18 cellular contexts compared by ENCODE assay signal in the genomic region with DNA sequence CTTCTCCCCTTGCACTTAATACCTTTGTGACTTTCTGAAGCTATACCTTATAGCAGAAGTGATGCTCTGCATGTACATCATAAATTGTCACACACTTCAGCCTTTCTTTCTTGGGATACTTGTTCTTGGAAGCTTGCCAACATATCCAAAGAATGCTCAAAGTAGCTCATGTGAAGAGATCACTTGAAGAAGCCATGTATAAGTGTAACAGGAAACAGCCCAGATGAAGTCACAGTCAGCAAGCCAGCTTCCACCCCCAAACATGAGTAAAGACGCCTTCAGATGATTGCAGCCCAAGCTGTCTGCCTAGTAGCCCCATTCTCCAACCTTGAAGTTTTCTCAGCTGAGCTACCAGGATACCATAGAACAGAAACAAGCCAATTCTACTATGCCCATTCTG. TPM values are rescaled to one million over a fixed set of nuclear protein-coding genes. Genes with fewer than 3 reads are reported as not detected.
DNase-seq lines count a peak whose midpoint lies in the region; ATAC-seq, FAIRE-seq and TF ChIP-seq lines count a peak whose summit lies in the region.
"Had no signal": no experiment of that assay in that cellular context is flagged by ENCODE, and none has a peak within 500 bp of the region (broad histone marks: within the 10 kb centered on the region; RNA-seq: fewer than 3 reads in every experiment).

No MANE protein-coding gene starts in this region.

- H3K4me1 ChIP-seq in tibial artery (no peaks in the 10 kb centered on the region), foreskin keratinocyte (no peaks in the 10 kb centered on the region)

- FAIRE-seq in bronchial epithelial cell (lab: Jason Lieb, UNC), result no peak
- FAIRE-seq: GM12878 had no signal

- TF ChIP-seq CTCF in bronchial epithelial cell (IDR thresholded peaks at IDR 0.05; ENCODE audit: insufficient read depth, low read length, severe bottlenecking) (no peak), tibial artery (IDR thresholded peaks at IDR 0.05) (no peak), foreskin keratinocyte (conservative IDR thresholded peaks at IDR 0.05) (no peak)

- no peak for ATAC-seq in foreskin keratinocyte
- ATAC-seq: CD8-positive, alpha-beta T cell; GM12878; PC-3 had no signal

- H3K9me3 ChIP-seq in tibial artery, result no peaks in the 10 kb centered on the region

- peak; percentile 16 for DNase-seq in DMS79 treated with DMSO at 0.1 percent for 48 hours (lab: John Stamatoyannopoulos, UW)
- peak; percentile 31 for DNase-seq in HT1080 (ENCODE audit: low read depth)
- peak; percentile 14 for DNase-seq in bronchial epithelial cell (ENCODE audit: low read depth)
- peak; percentile 2 for DNase-seq in renal cortical epithelial cell (ENCODE audit: low read depth)
- no peak for DNase-seq in NCI-H128 (lab: John Stamatoyannopoulos, UW; ENCODE audit: unreplicated experiment)
- no peak for DNase-seq in tibial artery
- no peak for DNase-seq in foreskin keratinocyte
- DNase-seq: CD8-positive, alpha-beta T cell; Karpas-422; NCI-H1417 treated with DMSO at 0.1 percent for 48 hours; NCI-H2029 treated with DMSO at 0.1 percent for 48 hours; NCI-H446; NCI-H748 treated with DMSO at 0.1 percent for 48 hours; PC-3; T-helper 1 cell had no signal

- H3K27me3 ChIP-seq in bronchial epithelial cell (ENCODE audit: control insufficient read depth, insufficient read depth, low read length) (no peaks in the 10 kb centered on the region), tibial artery (no peaks in the 10 kb centered on the region), foreskin keratinocyte (no peaks in the 10 kb centered on the region)

- H3K27ac ChIP-seq in tibial artery, result no peak overlapping the region
- H3K27ac ChIP-seq in foreskin keratinocyte, result no peak overlapping the region
- H3K27ac ChIP-seq: HL-60 had no signal

- H3K36me3 ChIP-seq in bronchial epithelial cell (ENCODE audit: control insufficient read depth, insufficient read depth, low read length), result no peaks in the 10 kb centered on the region
- no peaks in the 10 kb centered on the region for H3K36me3 ChIP-seq in tibial artery

- no peak overlapping the region for H3K4me3 ChIP-seq in bronchial epithelial cell (ENCODE audit: low read depth, low read length)
- H3K4me3 ChIP-seq in tibial artery, result no peak overlapping the region
- H3K4me3 ChIP-seq: GM12878 had no signal

- intact Hi-C loops in tibial artery (cut with DNase I; ENCODE audit: low total_unique reads), result no loop called here

RNA-seq across cellular contexts. Expression of gene DGKB, which starts 50.9 kb away (rescaled TPM):
- not detected in 2 replicates for total RNA-seq in HT1080 (2014; rRNA removed; shearing (Covaris generic))
- polyA plus RNA-seq in HT1080 (2015; cell fraction: cytosol; rRNA removed), result 0.01 and 0.42 TPM in 2 replicates
- not detected in 2 replicates for polyA plus RNA-seq in HT1080 (2015; cell fraction: nucleus; rRNA removed)
- total RNA-seq in bronchial epithelial cell, result not detected in 2 replicates
- total RNA-seq in renal cortical epithelial cell, result not detected in 2 replicates
- total RNA-seq in foreskin keratinocyte, result not detected in 2 replicates
- not detected in 2 replicates for polyA plus RNA-seq in foreskin keratinocyte
- total RNA-seq: CD8-positive, alpha-beta T cell; G401 had no signal

Comparison
In these comparisons a context has a peak if more than half of its experiments do, and no peak if none do; other contexts are left out.
1. DNase-seq: peak in DMS79 treated with DMSO at 0.1 percent for 48 hours (single experiment), HT1080 (single experiment), bronchial epithelial cell (single experiment) and renal cortical epithelial cell (single experiment); none in NCI-H128 (single experiment), tibial artery (0 of 2) and foreskin keratinocyte (0 of 2).